1 cellular context compared by ENCODE assay signal in genomic region chr9:14926941-14927624, GRCh38.
TF ChIP-seq lines count a peak whose summit lies in the region.

No MANE protein-coding gene starts in this region.

TF ChIP-seq in HepG2, 621 proteins besides CTCF, POLR2A, EP300 and RAD21 (continued from another document):
- TF ChIP-seq U2AF2 (IDR thresholded peaks at IDR 0.05; ENCODE audit: low read depth, low read length), result no peak
- no peak for TF ChIP-seq NCOA2 (CRISPR knock-in tag; IDR thresholded peaks at IDR 0.05)
